ENCODE assay signal across 27 cellular contexts in genomic region chr3:74515451-74515850, GRCh38.
DNase-seq lines count a peak whose midpoint lies in the region; ATAC-seq, FAIRE-seq and TF ChIP-seq lines count a peak whose summit lies in the region.
"Had no signal": no experiment of that assay in that cellular context is flagged by ENCODE, and none has a peak within 500 bp of the region (broad histone marks: within the 10 kb centered on the region; RNA-seq: fewer than 3 reads in every experiment).

No MANE protein-coding gene starts in this region.

- no peak for TF ChIP-seq CTCF in IMR-90 (conservative IDR thresholded peaks at IDR 0.05; ENCODE audit: low read depth, low read length)
- TF ChIP-seq CTCF in astrocyte (IDR thresholded peaks at IDR 0.05; ENCODE audit: insufficient read depth, low read depth, low read length): no peak
- TF ChIP-seq CTCF in left lung (IDR thresholded peaks at IDR 0.05): no peak
- no peak for TF ChIP-seq CTCF in upper lobe of right lung (IDR thresholded peaks at IDR 0.05)

- peaks cover 6% of the 10 kb centered on the region for H3K4me1 Mint-ChIP-seq in astrocyte (ENCODE audit: low read depth, unreplicated experiment)
- H3K4me1 Mint-ChIP-seq: CD14-positive monocyte; CD8-positive, alpha-beta memory T cell had no signal

- peak; percentile 50 for FAIRE-seq in astrocyte (lab: Jason Lieb, UNC)
- FAIRE-seq: A549, D721Med, GM12878, GM18507, H1 had no signal

- H3K4me3 ChIP-seq in IMR-90 (ENCODE audit: insufficient read depth, low read depth, low read length) (no peak overlapping the region), astrocyte (ENCODE audit: insufficient read depth, low read depth, low read length) (no peak overlapping the region), left lung (no peak overlapping the region), upper lobe of right lung (no peak overlapping the region)
- H3K4me3 ChIP-seq: A549; BLaER1 treated with 17β-estradiol and CSF1 and Interleukin-3, amounts not matched to agents 10 nM and 100 nM; GM12878; GM23248 had no signal

- no TSS peak for BruUV-seq in IMR-90 (replicated peaks; lab: Mats Ljungman, UMichigan)

- H3K36me3 ChIP-seq in IMR-90 (ENCODE audit: control insufficient read depth, insufficient read depth, low read length) (no peaks in the 10 kb centered on the region), astrocyte (ENCODE audit: insufficient read depth, low read length) (no peaks in the 10 kb centered on the region), left lung (no peaks in the 10 kb centered on the region), upper lobe of right lung (no peaks in the 10 kb centered on the region)
- H3K36me3 ChIP-seq: BE2C; BLaER1 treated with 17β-estradiol and CSF1 and Interleukin-3, amounts not matched to agents 10 nM and 100 nM had no signal

- H4K91ac ChIP-seq in IMR-90 (ENCODE audit: insufficient read depth, low read depth, low read length): no peak overlapping the region

- no peak overlapping the region for H2AK9ac ChIP-seq in IMR-90 (replicated peaks; ENCODE audit: low read depth, low read length, poor library complexity)

- H2BK15ac ChIP-seq in IMR-90 (ENCODE audit: low read depth, low read length): no peak overlapping the region

- H3K27me3 Mint-ChIP-seq in astrocyte (ENCODE audit: low read depth, unreplicated experiment): no peaks in the 10 kb centered on the region
- H3K27me3 Mint-ChIP-seq: CD4-positive, alpha-beta T cell; CD8-positive, alpha-beta memory T cell had no signal

- no peaks in the 10 kb centered on the region for H3K9me3 ChIP-seq in IMR-90 (ENCODE audit: control insufficient read depth, insufficient read depth, low read length)
- no peaks in the 10 kb centered on the region for H3K9me3 ChIP-seq in astrocyte (ENCODE audit: insufficient read depth, low read depth, low read length)
- H3K9me3 ChIP-seq in left lung: no peaks in the 10 kb centered on the region
- H3K9me3 ChIP-seq in upper lobe of right lung: no peaks in the 10 kb centered on the region
- H3K9me3 ChIP-seq: A549; BE2C; BLaER1 treated with 17β-estradiol and CSF1 and Interleukin-3, amounts not matched to agents 10 nM and 100 nM had no signal

- no peak for TF ChIP-seq POLR2A in IMR-90 (IDR thresholded peaks at IDR 0.05; ENCODE audit: low read depth, low read length)

- H3K9ac ChIP-seq in IMR-90 (ENCODE audit: low read depth, low read length): no peak overlapping the region
- no peak overlapping the region for H3K9ac ChIP-seq in astrocyte (ENCODE audit: low read length)
- H3K9ac ChIP-seq: BLaER1 treated with 17β-estradiol and CSF1 and Interleukin-3, amounts not matched to agents 10 nM and 100 nM; GM23248 had no signal

- no peak overlapping the region for H4K8ac ChIP-seq in IMR-90 (ENCODE audit: low read depth in 2 of 2, low read length in 2 of 2)

- no peaks in the 10 kb centered on the region; the same call in 1 of the 2 replicates for H3K4me1 ChIP-seq in IMR-90 (ENCODE audit: control insufficient read depth, insufficient read depth, low read length)
- H3K4me1 ChIP-seq in astrocyte (ENCODE audit: insufficient read depth, low read length): no peaks in the 10 kb centered on the region
- H3K4me1 ChIP-seq in left lung: no peaks in the 10 kb centered on the region
- no peaks in the 10 kb centered on the region for H3K4me1 ChIP-seq in upper lobe of right lung
- H3K4me1 ChIP-seq: A549; BE2C; BLaER1 treated with 17β-estradiol and CSF1 and Interleukin-3, amounts not matched to agents 10 nM and 100 nM had no signal

- no peak overlapping the region for H3K56ac ChIP-seq in IMR-90 (ENCODE audit: extremely low read depth, insufficient read depth, low read length)

- H2BK5ac ChIP-seq in IMR-90 (ENCODE audit: low read depth, low read length, poor library complexity, severe bottlenecking): no peak overlapping the region

- H3K9me3 Mint-ChIP-seq in astrocyte (ENCODE audit: unreplicated experiment): peaks cover 4% of the 10 kb centered on the region

- no peak overlapping the region for H3K27ac ChIP-seq in IMR-90 (ENCODE audit: insufficient read depth, low read length)
- H3K27ac ChIP-seq in astrocyte (ENCODE audit: low read depth, low read length): no peak overlapping the region
- H3K27ac ChIP-seq in left lung: no peak overlapping the region
- H3K27ac ChIP-seq in upper lobe of right lung: no peak overlapping the region
- H3K27ac ChIP-seq: A549; BLaER1 treated with 17β-estradiol and CSF1 and Interleukin-3, amounts not matched to agents 10 nM and 100 nM; GM23248 had no signal

- H3K4me2 ChIP-seq in IMR-90 (ENCODE audit: low read depth, low read length): no peak overlapping the region
- H3K4me2 ChIP-seq in astrocyte (ENCODE audit: low read length): no peak overlapping the region
- H3K4me2 ChIP-seq: A549; BLaER1 treated with 17β-estradiol and CSF1 and Interleukin-3, amounts not matched to agents 10 nM and 100 nM had no signal

- no peak overlapping the region for H3K14ac ChIP-seq in IMR-90 (replicated peaks; ENCODE audit: low read depth, low read length)

- H2BK120ac ChIP-seq in IMR-90 (ENCODE audit: low read depth, low read length): no peak overlapping the region

- DNase-seq in IMR-90 (peak; percentile 45), astrocyte (ENCODE audit: low read depth) (no peak), left lung (no peak), upper lobe of right lung (no peak)
- no peak for DNase-seq in activated CD8-positive, alpha-beta memory T cell treated with anti-CD3 and anti-CD28 coated beads for 24 hours
- DNase-seq: 8988T; ACHN; AML-193; BE2C; CD4-positive, alpha-beta T cell; CD8-positive, alpha-beta memory T cell; DMS 273 treated with DMSO at 0.1 percent for 48 hours; DMS79; EL; GDM1; GM23248; H7; HCEC 1CT had no signal

- POLR2A ChIA-PET in IMR-90 (lab: Charles Lee; ENCODE audit: unreplicated experiment): no interaction called here

- no peak overlapping the region for H3K18ac ChIP-seq in IMR-90 (ENCODE audit: low read depth, low read length)

- H3K27me3 ChIP-seq in IMR-90 (ENCODE audit: control insufficient read depth, insufficient read depth, low read length) (no peaks in the 10 kb centered on the region), astrocyte (ENCODE audit: insufficient read depth, low read length) (no peaks in the 10 kb centered on the region), left lung (no peaks in the 10 kb centered on the region), upper lobe of right lung (no peaks in the 10 kb centered on the region)
- H3K27me3 ChIP-seq: BE2C; BLaER1 treated with 17β-estradiol and CSF1 and Interleukin-3, amounts not matched to agents 10 nM and 100 nM had no signal

- in situ Hi-C loops in IMR-90 (cut with MboI; ENCODE audit: low sequenced_read_pairs): no loop called here

- H4K5ac ChIP-seq in IMR-90 (ENCODE audit: low read depth, low read length): no peak overlapping the region

- H4K20me1 ChIP-seq in IMR-90 (ENCODE audit: insufficient read depth, low read length) (no peaks in the 10 kb centered on the region), astrocyte (ENCODE audit: insufficient read depth, low read length) (no peaks in the 10 kb centered on the region)
- H4K20me1 ChIP-seq: BLaER1 treated with 17β-estradiol and CSF1 and Interleukin-3, amounts not matched to agents 10 nM and 100 nM had no signal

- dilution Hi-C loops in IMR-90 (cut with HindIII; ENCODE audit: low sequenced_read_pairs, unreplicated experiment): no loop called here

- intact Hi-C loops in IMR-90 (cut with micrococcal nuclease) (loop anchor here (5.0 kb wide), 1 partner anchor 97 kb away; the partner anchor contains the start of gene CNTN3), left lung (cut with DNase I) (no loop called here), upper lobe of right lung (cut with DNase I) (no loop called here)

- CTCF ChIA-PET in IMR-90 (lab: Yijun Ruan, JAX): interaction anchor here (0.6 kb wide), 1 partner anchor 1802 kb away, joined by 3 read pairs; no protein-coding TSS in a partner anchor

- no peak overlapping the region for H2AK5ac ChIP-seq in IMR-90 (ENCODE audit: low read depth, low read length)

- H3K9me1 ChIP-seq in IMR-90 (ENCODE audit: insufficient read depth, low read length): no peaks in the 10 kb centered on the region

- no peak overlapping the region for H2AFZ ChIP-seq in IMR-90 (replicated peaks; ENCODE audit: low read length, poor library complexity)
- H2AFZ ChIP-seq in astrocyte (ENCODE audit: low read depth, low read length): no peak overlapping the region
- H2AFZ ChIP-seq: GM23248 had no signal

- H3K79me2 ChIP-seq in astrocyte (ENCODE audit: insufficient read depth, low read length): no peaks in the 10 kb centered on the region

- no peak overlapping the region for H3K4me3 Mint-ChIP-seq in astrocyte (ENCODE audit: unreplicated experiment)
- H3K4me3 Mint-ChIP-seq: CD14-positive monocyte; CD4-positive, alpha-beta T cell; CD8-positive, alpha-beta memory T cell had no signal

- no peaks in the 10 kb centered on the region for H3K36me3 Mint-ChIP-seq in astrocyte (ENCODE audit: low read depth, unreplicated experiment)
- H3K36me3 Mint-ChIP-seq: CD14-positive monocyte; CD8-positive, alpha-beta memory T cell had no signal

- no peak overlapping the region for H3K4ac ChIP-seq in IMR-90 (ENCODE audit: low read depth, low read length)

- H3K79me1 ChIP-seq in IMR-90 (ENCODE audit: low read depth in 1 of 2, low read length in 2 of 2): no peaks in the 10 kb centered on the region

- WGBS in IMR-90 (ENCODE audit: extremely low coverage in 2 of 2, insufficient read length in 1 of 2), 2 experiments: 80% methylated on average over 1 of the region's 3 CpGs; no CpG with 5 or more reads in 1 of the 2 experiments

- H3K27ac Mint-ChIP-seq in astrocyte (ENCODE audit: unreplicated experiment): no peak overlapping the region
- H3K27ac Mint-ChIP-seq: CD14-positive monocyte; CD4-positive, alpha-beta T cell; CD8-positive, alpha-beta memory T cell had no signal

- TF ChIP-seq RAD21 in IMR-90 (IDR thresholded peaks at IDR 0.05; ENCODE audit: low read length): no peak

- peak; percentile 67 for ATAC-seq in IMR-90 (ENCODE audit: low read depth)
- ATAC-seq in left lung: peak; percentile 88
- peak; percentile 62 for ATAC-seq in upper lobe of right lung
- no peak for ATAC-seq in GM21786 (IDR thresholded peaks at IDR 0.05; ENCODE audit: unreplicated experiment)
- no peak for ATAC-seq in GM19023 (IDR thresholded peaks at IDR 0.05; ENCODE audit: unreplicated experiment)
- ATAC-seq: A549, GM12878 had no signal

- H2BK20ac ChIP-seq in IMR-90 (ENCODE audit: low read depth, low read length): no peak overlapping the region

- no peak overlapping the region for H3K23ac ChIP-seq in IMR-90 (ENCODE audit: low read depth, low read length)

TF ChIP-seq in IMR-90, 13 proteins besides CTCF, POLR2A, EP300 and RAD21 (continues in another document):
- TF ChIP-seq ELK1 (IDR thresholded peaks at IDR 0.05; ENCODE audit: borderline replicate concordance, low read depth, low read length): no peak
- TF ChIP-seq CEBPB (IDR thresholded peaks at IDR 0.05; ENCODE audit: low read depth, low read length): no peak

Comparison
In these comparisons a context has a peak if more than half of its experiments do, and no peak if none do; other contexts are left out.
1. ATAC-seq: peak in IMR-90 (single experiment), left lung (single experiment) and upper lobe of right lung (single experiment); none in GM21786 (single experiment) and GM19023 (single experiment).